17 cellular contexts compared by ENCODE assay signal in genomic region chr5:34684980-34685352, GRCh38. TPM values are rescaled to one million over a fixed set of nuclear protein-coding genes. Genes with fewer than 3 reads are reported as not detected.
DNase-seq lines count a peak whose midpoint lies in the region; ATAC-seq and TF ChIP-seq lines count a peak whose summit lies in the region.
"Had no signal": no experiment of that assay in that cellular context is flagged by ENCODE, and none has a peak within 500 bp of the region (broad histone marks: within the 10 kb centered on the region; RNA-seq: fewer than 3 reads in every experiment).

No MANE protein-coding gene starts in this region.

- peak overlapping the region; percentile 92 for H3K27ac Mint-ChIP-seq in mesothelial cell of epicardium
- peak overlapping the region; percentile 94 for H3K27ac Mint-ChIP-seq in type B pancreatic cell
- H3K27ac Mint-ChIP-seq in activated CD4-positive, alpha-beta memory T cell treated with anti-CD3 and anti-CD28 coated beads, Interleukin-2, amount 10 ng/mL, durations not matched to agents 7 days and 5 days = no peak overlapping the region

- ATAC-seq in SK-N-SH treated with all-trans-retinoic acid at 6 μM for 48 hours = no peak

- H3K36me3 Mint-ChIP-seq in mesothelial cell of epicardium = peaks cover 5% of the 10 kb centered on the region
- H3K36me3 Mint-ChIP-seq in type B pancreatic cell = peaks cover 21% of the 10 kb centered on the region
- H3K36me3 Mint-ChIP-seq in activated CD4-positive, alpha-beta memory T cell treated with anti-CD3 and anti-CD28 coated beads, Interleukin-2, amount 10 ng/mL, durations not matched to agents 7 days and 5 days (ENCODE audit: low read depth) = no peaks in the 10 kb centered on the region

- CTCF ChIA-PET in SK-N-SH (lab: Yijun Ruan, JAX) = interaction anchor here (2.2 kb wide), 1 partner anchor 13 kb away, joined by 6 read pairs; no protein-coding TSS in a partner anchor
- CTCF ChIA-PET in activated CD4-positive, alpha-beta memory T cell treated with anti-CD3 and anti-CD28 coated beads, Interleukin-2, amount 10 ng/mL, durations not matched to agents 7 days and 5 days (lab: Charles Lee) = no interaction called here

- H3K4me1 Mint-ChIP-seq in mesothelial cell of epicardium = peaks cover 70% of the 10 kb centered on the region
- H3K4me1 Mint-ChIP-seq in type B pancreatic cell (ENCODE audit: unreplicated experiment) = peaks cover 63% of the 10 kb centered on the region
- no peaks in the 10 kb centered on the region for H3K4me1 Mint-ChIP-seq in activated CD4-positive, alpha-beta memory T cell treated with anti-CD3 and anti-CD28 coated beads, Interleukin-2, amount 10 ng/mL, durations not matched to agents 7 days and 5 days

- H3K4me3 ChIP-seq in SK-N-SH (ENCODE audit: low read depth in 2 of 2, low read length in 1 of 2) = no peak overlapping the region
- H3K4me3 ChIP-seq in brain microvascular endothelial cell (ENCODE audit: low read depth, low read length) = no peak overlapping the region
- no peak overlapping the region for H3K4me3 ChIP-seq in breast epithelium
- H3K4me3 ChIP-seq: colonic mucosa had no signal

- H3K9me2 ChIP-seq in SK-N-SH = no peaks in the 10 kb centered on the region

- peak overlapping the region; percentile 55; the same call in 1 of the 2 replicates for H3K9ac ChIP-seq in SK-N-SH

- peaks cover 42% of the 10 kb centered on the region for H3F3A ChIP-seq in SK-N-SH (replicated peaks; ENCODE audit: insufficient read depth)

- H3K27me3 Mint-ChIP-seq in mesothelial cell of epicardium (ENCODE audit: low read depth) = no peaks in the 10 kb centered on the region
- no peaks in the 10 kb centered on the region for H3K27me3 Mint-ChIP-seq in type B pancreatic cell
- H3K27me3 Mint-ChIP-seq in activated CD4-positive, alpha-beta memory T cell treated with anti-CD3 and anti-CD28 coated beads, Interleukin-2, amount 10 ng/mL, durations not matched to agents 7 days and 5 days = no peaks in the 10 kb centered on the region

- no peak overlapping the region for H3K4me3 Mint-ChIP-seq in mesothelial cell of epicardium
- H3K4me3 Mint-ChIP-seq in type B pancreatic cell = peak overlapping the region; percentile 61
- H3K4me3 Mint-ChIP-seq in activated CD4-positive, alpha-beta memory T cell treated with anti-CD3 and anti-CD28 coated beads, Interleukin-2, amount 10 ng/mL, durations not matched to agents 7 days and 5 days = no peak overlapping the region

- H4K20me1 ChIP-seq in SK-N-SH (ENCODE audit: insufficient read depth) = peaks cover 32% of the 10 kb centered on the region

- peaks cover 93% of the 10 kb centered on the region for H3K79me2 ChIP-seq in SK-N-SH (ENCODE audit: insufficient read depth)

- H3K4me2 ChIP-seq in SK-N-SH = peak overlapping the region; percentile 4; the same call in 1 of the 2 replicates

- no peak for TF ChIP-seq RAD21 in SK-N-SH (IDR thresholded peaks at IDR 0.05; ENCODE audit: low read length)

- H3K9me3 ChIP-seq in SK-N-SH (no peaks in the 10 kb centered on the region), breast epithelium (no peaks in the 10 kb centered on the region)
- H3K9me3 ChIP-seq: colonic mucosa had no signal

- TF ChIP-seq CTCF in SK-N-SH (IDR thresholded peaks at IDR 0.05) (no peak), brain microvascular endothelial cell (IDR thresholded peaks at IDR 0.05; ENCODE audit: low read depth, low read length, missing control alignments) (no peak), mesothelial cell of epicardium (IDR thresholded peaks at IDR 0.05; ENCODE audit: unreplicated experiment) (no peak), type B pancreatic cell (conservative IDR thresholded peaks at IDR 0.05) (peak; percentile 4), breast epithelium (IDR thresholded peaks at IDR 0.05) (no peak)

- no peak for DNase-seq in SK-N-SH
- no peak for DNase-seq in brain microvascular endothelial cell
- DNase-seq in mesothelial cell of epicardium (ENCODE audit: low spot score in 2 of 2, unreplicated experiment in 2 of 2) = no peak
- DNase-seq in type B pancreatic cell (ENCODE audit: extremely low spot score, unreplicated experiment) = no peak
- DNase-seq in breast epithelium (ENCODE audit: low spot score in 2 of 2) = no peak
- DNase-seq in A172 (ENCODE audit: low spot score) = no peak
- DNase-seq in activated CD4-positive, alpha-beta memory T cell treated with anti-CD3 and anti-CD28 coated beads, Interleukin-2, amount 10 ng/mL, durations not matched to agents 7 days and 5 days = no peak
- DNase-seq: activated naive CD4-positive, alpha-beta T cell treated with Interleukin-2 at 50 U/mL for 16 hours; colonic mucosa; foreskin melanocyte; GDM1; MM.1S; stimulated activated CD8-positive, alpha-beta memory T cell treated with anti-CD3 and anti-CD28 coated beads, Interleukin-4, amount 100 ng/mL, for 48 hours had no signal

- WGBS in SK-N-SH (ENCODE audit: low lambda C conversion rate) = 81% methylated on average over 4 of the region's 4 CpGs

- peaks cover 7 to 24% of the 10 kb centered on the region in 2 experiments for H3K36me3 ChIP-seq in SK-N-SH (replicated peaks in 1 of 2; ENCODE audit: control insufficient read depth in 1 of 2, insufficient read depth in 2 of 2, low read length in 1 of 2)
- H3K36me3 ChIP-seq in brain microvascular endothelial cell (replicated peaks) = peaks cover 32% of the 10 kb centered on the region
- H3K36me3 ChIP-seq in breast epithelium = no peaks in the 10 kb centered on the region
- H3K36me3 ChIP-seq: colonic mucosa had no signal

- H3K27ac ChIP-seq in SK-N-SH (ENCODE audit: low read depth in 2 of 2, low read length in 1 of 2) (peak overlapping the region in 1 of 2 experiments; percentile 94; a peak in 2 of 4 replicates), brain microvascular endothelial cell (peak overlapping the region; percentile 96), breast epithelium (no peak overlapping the region)
- H3K27ac ChIP-seq: 22Rv1, C4-2B, colonic mucosa, RWPE1 had no signal

- in situ Hi-C loops in brain microvascular endothelial cell (cut with HindIII; ENCODE audit: low pct_ligation_motif_present, low sequenced_read_pairs) = no loop called here

- H2AFZ ChIP-seq in SK-N-SH (ENCODE audit: low read depth) = no peak overlapping the region

- POLR2A ChIA-PET in SK-N-SH (lab: Yijun Ruan, JAX) = no interaction called here
- POLR2A ChIA-PET in activated CD4-positive, alpha-beta memory T cell treated with anti-CD3 and anti-CD28 coated beads, Interleukin-2, amount 10 ng/mL, durations not matched to agents 7 days and 5 days (lab: Charles Lee) = no interaction called here

- H3K9me3 Mint-ChIP-seq in mesothelial cell of epicardium (no peaks in the 10 kb centered on the region), type B pancreatic cell (no peaks in the 10 kb centered on the region)
- H3K9me3 Mint-ChIP-seq in activated CD4-positive, alpha-beta memory T cell treated with anti-CD3 and anti-CD28 coated beads, Interleukin-2, amount 10 ng/mL, durations not matched to agents 7 days and 5 days = no peaks in the 10 kb centered on the region

- intact Hi-C loops in breast epithelium (cut with DNase I; ENCODE audit: low total_unique reads) = no loop called here

- H3K27me3 ChIP-seq in SK-N-SH (ENCODE audit: insufficient read depth) = no peaks in the 10 kb centered on the region
- no peaks in the 10 kb centered on the region for H3K27me3 ChIP-seq in brain microvascular endothelial cell (replicated peaks)
- H3K27me3 ChIP-seq in breast epithelium = no peaks in the 10 kb centered on the region
- H3K27me3 ChIP-seq: colonic mucosa had no signal

- TF ChIP-seq POLR2A in breast epithelium (IDR thresholded peaks at IDR 0.05) = no peak

- no peak for TF ChIP-seq EP300 in SK-N-SH (IDR thresholded peaks at IDR 0.05; ENCODE audit: borderline replicate concordance in 1 of 2, low read depth in 1 of 2, low read length in 1 of 2)

- H3K4me1 ChIP-seq in SK-N-SH (ENCODE audit: control insufficient read depth in 1 of 2, insufficient read depth in 2 of 2, low read depth in 1 of 2, low read length in 1 of 2) (peaks cover 0 to 39% of the 10 kb centered on the region in 2 experiments), breast epithelium (no peaks in the 10 kb centered on the region)

TF ChIP-seq in SK-N-SH, 30 proteins besides CTCF, POLR2A, EP300 and RAD21 (continues in another document):
- TF ChIP-seq USF1 (IDR thresholded peaks at IDR 0.05; ENCODE audit: borderline replicate concordance, low read depth) = no peak
- TF ChIP-seq RCOR1 (IDR thresholded peaks at IDR 0.05; ENCODE audit: low read length) = no peak
- no peak for TF ChIP-seq POLR2AphosphoS5 (IDR thresholded peaks at IDR 0.05; ENCODE audit: low read depth, low read length)
- no peak for TF ChIP-seq NRF1 (IDR thresholded peaks at IDR 0.05; ENCODE audit: low read depth, low read length)
- no peak for TF ChIP-seq RXRA (IDR thresholded peaks at IDR 0.05; ENCODE audit: borderline replicate concordance, low read depth)

TF ChIP-seq in SK-N-SH treated with all-trans-retinoic acid at 6 μM for 48 hours, 23 proteins besides CTCF, POLR2A, EP300 and RAD21 (continues in another document):
- no peak for TF ChIP-seq PATZ1 (CRISPR knock-in tag; IDR thresholded peaks at IDR 0.05; ENCODE audit: borderline replicate concordance)
- no peak for TF ChIP-seq RARB (CRISPR knock-in tag; IDR thresholded peaks at IDR 0.05)
- TF ChIP-seq PPARA (CRISPR knock-in tag; IDR thresholded peaks at IDR 0.05; ENCODE audit: borderline replicate concordance) = no peak
- TF ChIP-seq CSDC2 (CRISPR knock-in tag; IDR thresholded peaks at IDR 0.05) = no peak
- no peak for TF ChIP-seq OSR1 (CRISPR knock-in tag; IDR thresholded peaks at IDR 0.05)

RNA-seq across cellular contexts. Expression of gene RAI14, which starts 28.8 kb away (rescaled TPM):
- polyA plus RNA-seq in SK-N-SH (2012; rRNA removed) = 53.2 and 59.5 TPM in 2 replicates
- 59.7 and 67.7 TPM in 2 replicates for polyA plus RNA-seq in SK-N-SH (2012; cell fraction: cytosol; rRNA removed)
- 61.9 and 72.1 TPM in 2 replicates for polyA plus RNA-seq in SK-N-SH (2012; cell fraction: nucleus; rRNA removed)
- total RNA-seq in mesothelial cell of epicardium (117 to 134 TPM (median 120 TPM) in 3 replicates), type B pancreatic cell (ENCODE audit: low replicate concordance) (83.1 and 102 TPM in 2 replicates), breast epithelium (10 to 100 TPM; 12.5 to 38.7 (median 22.4) TPM)
- 66.0 and 74.9 TPM in 2 replicates for total RNA-seq in A172 (2014; rRNA removed; shearing (Covaris generic))
- total RNA-seq in activated CD4-positive, alpha-beta memory T cell treated with anti-CD3 and anti-CD28 coated beads, Interleukin-2, amount 10 ng/mL, durations not matched to agents 7 days and 5 days = 1 to 10 TPM in 1 of 2 experiments, under 1 TPM in 1; 0.76 to 1.0 TPM

Comparison
In these comparisons a context has a peak if more than half of its experiments do, and no peak if none do; other contexts are left out.
1. RNA of gene RAI14, which starts 28.8 kb away (total RNA-seq): 117 to 134 TPM in mesothelial cell of epicardium, 83.1 to 102 TPM in type B pancreatic cell, 66.0 to 74.9 TPM in A172 and 12.5 to 38.7 TPM in breast epithelium; 0.76 to 1.0 TPM in activated CD4-positive, alpha-beta memory T cell treated with anti-CD3 and anti-CD28 coated beads, Interleukin-2, amount 10 ng/mL, durations not matched to agents 7 days and 5 days; every median in the first group is over 4 times any median in the second.